Comparison of ENCODE assay signal across 8 cellular contexts in the genomic region with DNA sequence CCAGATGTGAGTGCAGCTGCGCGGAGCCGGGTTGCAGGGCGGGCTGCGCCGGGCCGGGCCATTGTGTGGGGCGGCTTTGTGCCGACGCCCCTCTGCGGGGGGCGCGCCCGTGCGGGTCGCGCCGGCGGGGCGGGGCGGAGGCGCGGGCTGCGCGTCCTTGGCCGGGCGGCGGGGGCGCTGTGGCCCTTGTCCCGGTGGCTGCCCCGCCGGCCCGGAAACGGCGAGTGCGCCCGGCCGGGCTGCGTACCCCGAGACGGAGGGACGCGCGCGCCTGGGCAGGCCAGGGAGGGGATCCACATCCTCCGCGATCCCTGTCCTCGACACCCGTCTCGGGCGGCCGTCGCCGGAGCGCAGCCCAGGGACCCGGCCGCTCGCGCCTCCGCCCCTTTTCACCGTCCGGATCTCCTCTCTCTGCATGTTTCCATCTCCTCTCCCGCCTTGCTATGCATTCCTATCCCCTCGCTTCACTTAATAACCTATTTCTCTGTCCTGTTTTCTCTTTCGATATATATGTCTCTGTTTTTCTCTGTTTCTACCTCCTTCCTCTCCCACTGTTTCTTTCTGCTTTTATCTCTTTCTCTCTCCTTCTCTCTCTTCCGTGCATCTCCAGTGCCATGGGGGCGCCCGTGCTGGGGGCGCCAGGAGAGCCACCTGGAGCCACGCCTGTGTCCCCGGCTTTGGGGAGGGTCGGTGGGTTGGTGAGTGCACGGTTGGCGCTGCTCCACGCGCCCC. TPM values are rescaled to one million over a fixed set of nuclear protein-coding genes. Genes with fewer than 3 reads are reported as not detected.
DNase-seq lines count a peak whose midpoint lies in the region; ATAC-seq and TF ChIP-seq lines count a peak whose summit lies in the region.

No MANE protein-coding gene starts in this region.

- peaks cover 21% of the 10 kb centered on the region for H3K4me1 Mint-ChIP-seq in progenitor cell of endocrine pancreas (ENCODE audit: low read depth)

- POLR2A ChIA-PET in SK-N-SH (lab: Yijun Ruan, JAX) = interaction anchor here (0.6 to 3.1 kb wide), 4 partner anchors 8 to 704 kb away, joined by 3 to 29 read pairs (median 8); a partner anchor contains a TSS

- CTCF ChIA-PET in SK-N-SH (lab: Yijun Ruan, JAX) = interaction anchor here (0.7 to 5.3 kb wide), 25 partner anchors 9 to 206 kb away, joined by 3 to 159 read pairs (median 7); no protein-coding TSS in a partner anchor

- intact Hi-C loops in left cardiac atrium (cut with DNase I) = loop anchor here (2.0 to 10.0 kb wide), 4 partner anchors 71 to 201 kb away; no protein-coding TSS in a partner anchor

- peak overlapping the region; percentile 99 for H3K27ac Mint-ChIP-seq in progenitor cell of endocrine pancreas

- peak overlapping the region; percentile 98 for H3K9ac ChIP-seq in SK-N-SH
- peak overlapping the region; percentile 97 for H3K9ac ChIP-seq in adipocyte (ENCODE audit: low read length)

- H3K4me1 ChIP-seq in SK-N-SH (ENCODE audit: control insufficient read depth in 1 of 2, insufficient read depth in 2 of 2, low read depth in 1 of 2, low read length in 1 of 2) (peaks cover 9 to 17% of the 10 kb centered on the region in 2 experiments; a peak in 3 of 4 replicates), adipocyte (ENCODE audit: control insufficient read depth, insufficient read depth, low read length) (peaks cover 36% of the 10 kb centered on the region)

- peak overlapping the region; percentile 64 to 95 for H3K27ac ChIP-seq in SK-N-SH (ENCODE audit: low read depth in 2 of 2, low read length in 1 of 2)

- peak overlapping the region; percentile 65; the same call in 1 of the 2 replicates for H2AFZ ChIP-seq in SK-N-SH (ENCODE audit: low read depth)

- H3K27me3 ChIP-seq in SK-N-SH (ENCODE audit: insufficient read depth) (no peaks in the 10 kb centered on the region), adipocyte (replicated peaks; ENCODE audit: control insufficient read depth, insufficient read depth, low read length) (no peaks in the 10 kb centered on the region)

- peaks cover 18% of the 10 kb centered on the region for H3K27me3 Mint-ChIP-seq in progenitor cell of endocrine pancreas

- H3K36me3 Mint-ChIP-seq in progenitor cell of endocrine pancreas (ENCODE audit: insufficient read depth) = peaks cover 6% of the 10 kb centered on the region

- peak; percentile 55 for DNase-seq in CD1c-positive myeloid dendritic cell (ENCODE audit: extremely low spot score)
- peak; percentile 92 for DNase-seq in SK-N-SH
- peak; percentile 89 for DNase-seq in adipocyte (ENCODE audit: low read depth)
- peak; percentile 71 for DNase-seq in left cardiac atrium
- DNase-seq in progenitor cell of endocrine pancreas (ENCODE audit: low spot score, unreplicated experiment) = peak; percentile 69
- DNase-seq in NCI-H187 (lab: John Stamatoyannopoulos, UW) = no peak

- WGBS in SK-N-SH (ENCODE audit: low lambda C conversion rate) = 1% methylated on average over 20 of the region's 76 CpGs

- H3K9me3 ChIP-seq in SK-N-SH (no peaks in the 10 kb centered on the region), adipocyte (ENCODE audit: control insufficient read depth, low read length) (no peaks in the 10 kb centered on the region)

- H3K4me3 ChIP-seq in SK-N-SH (ENCODE audit: low read depth in 2 of 2, low read length in 1 of 2) (peak overlapping the region; percentile 74 to 79), adipocyte (ENCODE audit: low read length) (peak overlapping the region; percentile 99)

- H3K36me3 ChIP-seq in SK-N-SH (replicated peaks in 1 of 2; ENCODE audit: control insufficient read depth in 1 of 2, insufficient read depth in 2 of 2, low read length in 1 of 2) = peaks cover 0 to 5% of the 10 kb centered on the region in 2 experiments
- H3K36me3 ChIP-seq in adipocyte (ENCODE audit: control insufficient read depth, insufficient read depth, low read length, severe bottlenecking) = peaks cover 11% of the 10 kb centered on the region

- H3K79me2 ChIP-seq in SK-N-SH (ENCODE audit: insufficient read depth) = peaks cover 54% of the 10 kb centered on the region

- TF ChIP-seq EP300 in SK-N-SH (IDR thresholded peaks at IDR 0.05; ENCODE audit: borderline replicate concordance in 1 of 2, low read depth in 1 of 2, low read length in 1 of 2) = no peak

- peak overlapping the region; percentile 97 for H3K4me3 Mint-ChIP-seq in progenitor cell of endocrine pancreas (ENCODE audit: low read depth)

- TF ChIP-seq CTCF in SK-N-SH (IDR thresholded peaks at IDR 0.05) (peak; percentile 37), progenitor cell of endocrine pancreas (IDR thresholded peaks at IDR 0.05; ENCODE audit: unreplicated experiment) (peak; percentile 50)

- H3K9me3 Mint-ChIP-seq in progenitor cell of endocrine pancreas (ENCODE audit: low read depth) = no peaks in the 10 kb centered on the region

- peaks cover 39% of the 10 kb centered on the region for H4K20me1 ChIP-seq in SK-N-SH (ENCODE audit: insufficient read depth)

- H3K4me2 ChIP-seq in SK-N-SH = peak overlapping the region; percentile 96

- H3F3A ChIP-seq in SK-N-SH (replicated peaks; ENCODE audit: insufficient read depth) = peaks cover 2% of the 10 kb centered on the region

- ATAC-seq in GM19328 (IDR thresholded peaks at IDR 0.05; ENCODE audit: unreplicated experiment) (peak; percentile 35), HG03432 (IDR thresholded peaks at IDR 0.05; ENCODE audit: unreplicated experiment) (peak; percentile 51), left cardiac atrium (peak; percentile 59 to 61)

- no peaks in the 10 kb centered on the region for H3K9me2 ChIP-seq in SK-N-SH

- no peak; the same call in 1 of the 2 replicates for TF ChIP-seq RAD21 in SK-N-SH (IDR thresholded peaks at IDR 0.05; ENCODE audit: low read length)

TF ChIP-seq in SK-N-SH, 30 proteins besides CTCF, POLR2A, EP300 and RAD21:
- TF ChIP-seq RFX5 (IDR thresholded peaks at IDR 0.05; ENCODE audit: low read length) = no peak
- TF ChIP-seq, protein P1, sequence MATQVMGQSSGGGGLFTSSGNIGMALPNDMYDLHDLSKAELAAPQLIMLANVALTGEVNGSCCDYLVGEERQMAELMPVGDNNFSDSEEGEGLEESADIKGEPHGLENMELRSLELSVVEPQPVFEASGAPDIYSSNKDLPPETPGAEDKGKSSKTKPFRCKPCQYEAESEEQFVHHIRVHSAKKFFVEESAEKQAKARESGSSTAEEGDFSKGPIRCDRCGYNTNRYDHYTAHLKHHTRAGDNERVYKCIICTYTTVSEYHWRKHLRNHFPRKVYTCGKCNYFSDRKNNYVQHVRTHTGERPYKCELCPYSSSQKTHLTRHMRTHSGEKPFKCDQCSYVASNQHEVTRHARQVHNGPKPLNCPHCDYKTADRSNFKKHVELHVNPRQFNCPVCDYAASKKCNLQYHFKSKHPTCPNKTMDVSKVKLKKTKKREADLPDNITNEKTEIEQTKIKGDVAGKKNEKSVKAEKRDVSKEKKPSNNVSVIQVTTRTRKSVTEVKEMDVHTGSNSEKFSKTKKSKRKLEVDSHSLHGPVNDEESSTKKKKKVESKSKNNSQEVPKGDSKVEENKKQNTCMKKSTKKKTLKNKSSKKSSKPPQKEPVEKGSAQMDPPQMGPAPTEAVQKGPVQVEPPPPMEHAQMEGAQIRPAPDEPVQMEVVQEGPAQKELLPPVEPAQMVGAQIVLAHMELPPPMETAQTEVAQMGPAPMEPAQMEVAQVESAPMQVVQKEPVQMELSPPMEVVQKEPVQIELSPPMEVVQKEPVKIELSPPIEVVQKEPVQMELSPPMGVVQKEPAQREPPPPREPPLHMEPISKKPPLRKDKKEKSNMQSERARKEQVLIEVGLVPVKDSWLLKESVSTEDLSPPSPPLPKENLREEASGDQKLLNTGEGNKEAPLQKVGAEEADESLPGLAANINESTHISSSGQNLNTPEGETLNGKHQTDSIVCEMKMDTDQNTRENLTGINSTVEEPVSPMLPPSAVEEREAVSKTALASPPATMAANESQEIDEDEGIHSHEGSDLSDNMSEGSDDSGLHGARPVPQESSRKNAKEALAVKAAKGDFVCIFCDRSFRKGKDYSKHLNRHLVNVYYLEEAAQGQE (IDR thresholded peaks at IDR 0.05; ENCODE audit: low read depth, low read length) = no peak
- no peak for TF ChIP-seq CHD2 (IDR thresholded peaks at IDR 0.05; ENCODE audit: low read length, partially characterized antibody)
- TF ChIP-seq TAF1 (IDR thresholded peaks at IDR 0.05; ENCODE audit: borderline replicate concordance, low read depth, low read length) = no peak
- TF ChIP-seq SIN3A (IDR thresholded peaks at IDR 0.05; ENCODE audit: borderline replicate concordance, low read depth, low read length) = no peak
- 0 out of 2 replicates have a peak, but pooled peaks have one; percentile 31 for TF ChIP-seq MXI1 (IDR thresholded peaks at IDR 0.05; ENCODE audit: low read depth, low read length)

RNA-seq across cellular contexts. Expression of a gene that starts 0.8 kb away (rescaled TPM):
- 33.0 and 59.7 TPM in 2 replicates for polyA plus RNA-seq in SK-N-SH (2012; rRNA removed)
- polyA plus RNA-seq in SK-N-SH (2012; cell fraction: cytosol; rRNA removed) = 22.0 and 28.4 TPM in 2 replicates
- 122 and 146 TPM in 2 replicates for polyA plus RNA-seq in SK-N-SH (2012; cell fraction: nucleus; rRNA removed)
- total RNA-seq in left cardiac atrium (10 to 100 TPM; 30.7 to 56.1 TPM), progenitor cell of endocrine pancreas (63.9 and 64.5 TPM in 2 replicates)

Comparison
In these comparisons a context has a peak if more than half of its experiments do, and no peak if none do; other contexts are left out.
1. DNase-seq: peak in CD1c-positive myeloid dendritic cell (single experiment), SK-N-SH (single experiment), adipocyte (single experiment), left cardiac atrium (single experiment) and progenitor cell of endocrine pancreas (single experiment); none in NCI-H187 (0 of 2).
2. Peak in every context shown above with its lines, with median percentiles within 50 percentile points of each other: ATAC-seq.